Comparison of ENCODE assay signal across 8 cellular contexts in genomic region chr5:56814963-56815656, GRCh38. TPM values are rescaled to one million over a fixed set of nuclear protein-coding genes. Genes with fewer than 3 reads are reported as not detected.
DNase-seq lines count a peak whose midpoint lies in the region; ATAC-seq and TF ChIP-seq lines count a peak whose summit lies in the region.

Gene MAP3K1 (plus strand): TSS chr5:56815549. CDS start chr5:56815574, 25 bp downstream.

- H4K20me1 ChIP-seq in DOHH2 (ENCODE audit: control insufficient read depth, insufficient read depth, low read depth, low read length) (no peaks in the 10 kb centered on the region), SK-N-SH (ENCODE audit: insufficient read depth) (no peaks in the 10 kb centered on the region)

- TF ChIP-seq EP300 in SK-N-SH (IDR thresholded peaks at IDR 0.05; ENCODE audit: borderline replicate concordance in 1 of 2, low read depth in 1 of 2, low read length in 1 of 2) = no peak

- peak within 1 kb of the TSS; percentile 90 for H2AFZ ChIP-seq in SK-N-SH (ENCODE audit: low read depth)

- ATAC-seq in GM21619 (IDR thresholded peaks at IDR 0.05; ENCODE audit: unreplicated experiment) = peak; percentile 54

- H3K27me3 ChIP-seq in DOHH2 (ENCODE audit: control insufficient read depth, low read length) (no peaks in the 10 kb centered on the region), SK-N-SH (ENCODE audit: insufficient read depth) (no peaks in the 10 kb centered on the region)

- H3K4me1 ChIP-seq in DOHH2 (ENCODE audit: control insufficient read depth, low read length) (peaks cover 44% of the 10 kb centered on the region), SK-N-SH (ENCODE audit: control insufficient read depth in 1 of 2, insufficient read depth in 2 of 2, low read depth in 1 of 2, low read length in 1 of 2) (peaks cover 6 to 14% of the 10 kb centered on the region in 2 experiments; a peak in 3 of 4 replicates)

- 0% methylated on average over 23 of the region's 87 CpGs for WGBS in SK-N-SH (ENCODE audit: low lambda C conversion rate)

- no peak; the same call in 1 of the 2 replicates for TF ChIP-seq RAD21 in SK-N-SH (IDR thresholded peaks at IDR 0.05; ENCODE audit: low read length)

- peaks cover 20% of the 10 kb centered on the region; the same call in 1 of the 2 replicates for H3F3A ChIP-seq in DOHH2 (ENCODE audit: control insufficient read depth, insufficient read depth)
- H3F3A ChIP-seq in SK-N-SH (replicated peaks; ENCODE audit: insufficient read depth) = peaks cover 16% of the 10 kb centered on the region

- H3K9ac ChIP-seq in SK-N-SH = peak within 1 kb of the TSS; percentile 73

- H3K4me3 ChIP-seq in DOHH2 (ENCODE audit: low read length) = peak within 1 kb of the TSS; percentile 88
- peak within 1 kb of the TSS; percentile 91 to 93 for H3K4me3 ChIP-seq in SK-N-SH (ENCODE audit: low read depth in 2 of 2, low read length in 1 of 2)

- H3K36me3 ChIP-seq in DOHH2 (ENCODE audit: control insufficient read depth, low read length) (no peaks in the 10 kb centered on the region), SK-N-SH (replicated peaks in 1 of 2; ENCODE audit: control insufficient read depth in 1 of 2, insufficient read depth in 2 of 2, low read length in 1 of 2) (peaks cover 0 to under 1% of the 10 kb centered on the region in 2 experiments)

- H3K4me2 ChIP-seq in DOHH2 (ENCODE audit: low read length) (peak within 1 kb of the TSS; percentile 93), SK-N-SH (peak within 1 kb of the TSS; percentile 80)

- H3K79me2 ChIP-seq in DOHH2 (ENCODE audit: control insufficient read depth, low read length) (peaks cover 54% of the 10 kb centered on the region), SK-N-SH (ENCODE audit: insufficient read depth) (peaks cover 44% of the 10 kb centered on the region)

- TF ChIP-seq CTCF in DOHH2 (IDR thresholded peaks at IDR 0.05; ENCODE audit: low read depth, low read length, poor library complexity, severe bottlenecking) (peak; percentile 40), SK-N-SH (IDR thresholded peaks at IDR 0.05) (no peak; the same call in 1 of the 2 replicates)

- in situ Hi-C loops in KBM-7 (cut with MboI; ENCODE audit: low pct_unique_long_range_greater_than_20kb, low sequenced_read_pairs) = no loop called here

- peak; percentile 76 for DNase-seq in KBM-7
- DNase-seq in SK-N-SH = peak; percentile 96
- peak; percentile 80 for DNase-seq in activated naive CD4-positive, alpha-beta T cell treated with anti-CD3 and anti-CD28 coated beads, Interleukin-2, amount 50 U/mL, for 16 hours
- DNase-seq in globus pallidus (ENCODE audit: low spot score) = peak; percentile 76
- peak; percentile 68 for DNase-seq in occipital lobe (lab: John Stamatoyannopoulos, UW)
- DNase-seq in superior temporal gyrus (ENCODE audit: extremely low spot score) = peak; percentile 74

- H3K9me3 ChIP-seq in DOHH2 (ENCODE audit: control insufficient read depth, insufficient read depth, low read length) (no peaks in the 10 kb centered on the region), SK-N-SH (no peaks in the 10 kb centered on the region)

- H3K27ac ChIP-seq in DOHH2 (ENCODE audit: low read depth, low read length) (peak within 1 kb of the TSS; percentile 82), SK-N-SH (ENCODE audit: low read depth in 2 of 2, low read length in 1 of 2) (peak within 1 kb of the TSS; percentile 77 to 97)

- H3K9me2 ChIP-seq in DOHH2 (replicated peaks; ENCODE audit: control insufficient read depth, low read length) = no peaks in the 10 kb centered on the region
- H3K9me2 ChIP-seq in SK-N-SH = no peaks in the 10 kb centered on the region

- CTCF ChIA-PET in SK-N-SH (lab: Yijun Ruan, JAX) = interaction anchor here (0.6 to 2.8 kb wide), 3 partner anchors 333 to 729 kb away, joined by 3 to 14 read pairs (median 3); no protein-coding TSS in a partner anchor

- POLR2A ChIA-PET in SK-N-SH (lab: Yijun Ruan, JAX) = interaction anchor here (0.6 to 2.3 kb wide), 9 partner anchors 23 to 545 kb away, joined by 3 to 6 read pairs (median 3); no protein-coding TSS in a partner anchor

TF ChIP-seq in SK-N-SH, 30 proteins besides CTCF, POLR2A, EP300 and RAD21 (continues in another document):
- TF ChIP-seq USF1 (IDR thresholded peaks at IDR 0.05; ENCODE audit: borderline replicate concordance, low read depth) (no peak), USF2 (IDR thresholded peaks at IDR 0.05; ENCODE audit: borderline replicate concordance, low read depth, low read length) (no peak), MAX (IDR thresholded peaks at IDR 0.05; ENCODE audit: low read depth) (0 out of 2 replicates have a peak, but pooled peaks have one; percentile 30), REST (IDR thresholded peaks at IDR 0.05; ENCODE audit: low read depth, low read length) (no peak), IRF3 (IDR thresholded peaks at IDR 0.05; ENCODE audit: low read depth, low read length) (no peak), SIN3A (IDR thresholded peaks at IDR 0.05; ENCODE audit: borderline replicate concordance, low read depth, low read length) (peak; percentile 60; the same call in 1 of the 2 replicates), ELF1 (IDR thresholded peaks at IDR 0.05) (no peak), NRF1 (IDR thresholded peaks at IDR 0.05; ENCODE audit: low read depth, low read length) (peak; percentile 20), MXI1 (IDR thresholded peaks at IDR 0.05; ENCODE audit: low read depth, low read length) (peak; percentile 81), POLR2AphosphoS5 (IDR thresholded peaks at IDR 0.05; ENCODE audit: low read depth, low read length) (peak; percentile 40; the same call in 1 of the 2 replicates), RCOR1 (IDR thresholded peaks at IDR 0.05; ENCODE audit: low read length) (peak; percentile 59; the same call in 1 of the 2 replicates), GATA2 (CRISPR knock-in tag; IDR thresholded peaks at IDR 0.05) (no peak), PBX3 (IDR thresholded peaks at IDR 0.05) (no peak), NFIC (IDR thresholded peaks at IDR 0.05; ENCODE audit: borderline replicate concordance) (no peak)

RNA-seq across cellular contexts. Expression of gene MAP3K1, which starts in this region (rescaled TPM):
- 2.2 and 3.5 TPM in 2 replicates for polyA plus RNA-seq in SK-N-SH (2012; rRNA removed)
- 3.0 and 3.6 TPM in 2 replicates for polyA plus RNA-seq in SK-N-SH (2012; cell fraction: cytosol; rRNA removed)
- 3.1 and 6.6 TPM in 2 replicates for polyA plus RNA-seq in SK-N-SH (2012; cell fraction: nucleus; rRNA removed)
- 22.1 TPM for total RNA-seq in occipital lobe

Comparison
In these comparisons a context has a peak if more than half of its experiments do, and no peak if none do; other contexts are left out.
1. Peak in every context shown above with its lines: DNase-seq, ATAC-seq, H3K4me3 ChIP-seq and H3K27ac ChIP-seq.